In the genomic region with DNA sequence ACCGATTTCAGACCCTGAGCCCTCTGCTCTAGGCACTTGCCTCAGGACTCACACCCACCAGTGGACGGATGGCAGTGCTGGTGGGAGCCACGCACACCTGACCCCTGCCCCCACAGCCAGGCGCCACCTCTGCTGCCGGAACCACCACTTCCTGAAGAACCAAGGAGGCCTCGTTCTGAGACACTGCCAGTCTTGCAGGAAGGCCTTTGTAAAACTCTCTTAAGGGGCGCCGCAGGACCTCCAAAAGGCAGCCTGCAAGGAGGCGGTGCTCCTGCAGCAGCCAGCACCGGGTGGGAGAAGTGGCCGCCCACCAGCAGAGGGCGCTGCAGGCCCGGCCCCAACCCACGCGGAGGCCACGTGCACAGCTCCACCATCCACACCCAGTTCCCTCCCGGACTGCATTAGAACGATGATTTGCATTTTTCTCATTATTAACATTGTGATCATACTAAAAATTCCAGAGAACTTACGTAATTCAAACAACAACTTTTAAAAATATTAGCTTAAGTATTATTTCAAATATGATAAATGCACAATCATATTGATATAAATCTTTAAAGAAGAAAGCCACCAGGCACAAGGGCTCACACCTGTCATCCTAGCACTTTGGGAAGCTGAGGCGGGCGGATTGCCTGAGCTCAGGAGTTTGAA, we compare ENCODE assay signal across 2 cellular contexts.
TF ChIP-seq lines count a peak whose summit lies in the region.

No MANE protein-coding gene starts in this region.

TF ChIP-seq in endothelial cell of umbilical vein, 7 proteins besides CTCF, POLR2A, EP300 and RAD21:
- TF ChIP-seq MYC (IDR thresholded peaks at IDR 0.05; ENCODE audit: low read depth, low read length) (peak; percentile 46), JUN (IDR thresholded peaks at IDR 0.05; ENCODE audit: borderline replicate concordance, insufficient read depth, insufficient read length, low read depth) (no peak), GATA2 (IDR thresholded peaks at IDR 0.05; ENCODE audit: insufficient read depth, insufficient read length, low read depth, low read length) (no peak)
- TF ChIP-seq, protein P1, sequence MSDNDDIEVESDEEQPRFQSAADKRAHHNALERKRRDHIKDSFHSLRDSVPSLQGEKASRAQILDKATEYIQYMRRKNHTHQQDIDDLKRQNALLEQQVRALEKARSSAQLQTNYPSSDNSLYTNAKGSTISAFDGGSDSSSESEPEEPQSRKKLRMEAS (IDR thresholded peaks at IDR 0.05; ENCODE audit: insufficient read depth, insufficient read length), result peak; percentile 66

TF ChIP-seq in neural cell, 6 proteins besides CTCF, POLR2A, EP300 and RAD21:
- TF ChIP-seq, protein P2, sequence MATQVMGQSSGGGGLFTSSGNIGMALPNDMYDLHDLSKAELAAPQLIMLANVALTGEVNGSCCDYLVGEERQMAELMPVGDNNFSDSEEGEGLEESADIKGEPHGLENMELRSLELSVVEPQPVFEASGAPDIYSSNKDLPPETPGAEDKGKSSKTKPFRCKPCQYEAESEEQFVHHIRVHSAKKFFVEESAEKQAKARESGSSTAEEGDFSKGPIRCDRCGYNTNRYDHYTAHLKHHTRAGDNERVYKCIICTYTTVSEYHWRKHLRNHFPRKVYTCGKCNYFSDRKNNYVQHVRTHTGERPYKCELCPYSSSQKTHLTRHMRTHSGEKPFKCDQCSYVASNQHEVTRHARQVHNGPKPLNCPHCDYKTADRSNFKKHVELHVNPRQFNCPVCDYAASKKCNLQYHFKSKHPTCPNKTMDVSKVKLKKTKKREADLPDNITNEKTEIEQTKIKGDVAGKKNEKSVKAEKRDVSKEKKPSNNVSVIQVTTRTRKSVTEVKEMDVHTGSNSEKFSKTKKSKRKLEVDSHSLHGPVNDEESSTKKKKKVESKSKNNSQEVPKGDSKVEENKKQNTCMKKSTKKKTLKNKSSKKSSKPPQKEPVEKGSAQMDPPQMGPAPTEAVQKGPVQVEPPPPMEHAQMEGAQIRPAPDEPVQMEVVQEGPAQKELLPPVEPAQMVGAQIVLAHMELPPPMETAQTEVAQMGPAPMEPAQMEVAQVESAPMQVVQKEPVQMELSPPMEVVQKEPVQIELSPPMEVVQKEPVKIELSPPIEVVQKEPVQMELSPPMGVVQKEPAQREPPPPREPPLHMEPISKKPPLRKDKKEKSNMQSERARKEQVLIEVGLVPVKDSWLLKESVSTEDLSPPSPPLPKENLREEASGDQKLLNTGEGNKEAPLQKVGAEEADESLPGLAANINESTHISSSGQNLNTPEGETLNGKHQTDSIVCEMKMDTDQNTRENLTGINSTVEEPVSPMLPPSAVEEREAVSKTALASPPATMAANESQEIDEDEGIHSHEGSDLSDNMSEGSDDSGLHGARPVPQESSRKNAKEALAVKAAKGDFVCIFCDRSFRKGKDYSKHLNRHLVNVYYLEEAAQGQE (IDR thresholded peaks at IDR 0.05; ENCODE audit: borderline replicate concordance), result no peak
